1 cellular context compared by ENCODE assay signal in the genomic region with DNA sequence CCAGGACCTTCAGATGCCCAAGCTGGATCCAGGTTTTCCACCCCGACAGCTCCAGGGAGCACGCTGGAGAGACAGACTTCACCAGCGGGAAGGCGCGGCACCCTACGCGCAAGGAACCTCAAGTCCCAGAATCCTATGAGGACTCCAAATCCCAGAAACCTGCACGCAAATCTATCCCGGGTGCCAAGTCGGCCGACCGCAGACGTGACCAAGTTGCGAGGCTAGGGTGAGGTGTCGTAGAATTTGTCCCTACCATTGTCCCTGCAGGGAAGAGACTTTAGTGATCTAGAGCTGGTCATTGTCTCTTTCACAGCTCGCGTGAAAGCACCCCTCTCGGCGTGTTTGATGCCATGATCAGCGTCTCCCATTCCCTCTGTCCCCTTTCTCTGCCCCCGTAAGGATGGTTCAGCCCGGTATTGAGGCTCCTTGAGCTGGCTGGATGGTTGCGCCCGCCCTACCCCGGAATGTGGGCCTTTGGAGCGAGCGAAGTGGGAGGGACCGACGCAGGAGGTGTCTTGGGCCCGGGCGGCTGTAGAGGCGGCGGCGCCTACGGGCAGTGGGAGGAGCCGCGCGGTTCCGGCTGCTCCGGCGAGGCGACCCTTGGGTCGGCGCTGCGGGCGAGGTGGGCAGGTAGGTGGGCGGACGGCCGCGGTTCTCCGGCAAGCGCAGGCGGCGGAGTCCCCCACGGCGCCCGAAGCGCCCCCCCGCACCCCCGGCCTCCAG.
TF ChIP-seq lines count a peak whose summit lies in the region.

PRKCI (plus strand) TSS at position 501 of the 723 bp plus-strand sequence. CDS start 246 bp downstream, outside the sequence.

TF ChIP-seq in K562, 482 proteins besides CTCF, POLR2A, EP300 and RAD21 (continued from another document and continues in another):
- TF ChIP-seq, protein P1, sequence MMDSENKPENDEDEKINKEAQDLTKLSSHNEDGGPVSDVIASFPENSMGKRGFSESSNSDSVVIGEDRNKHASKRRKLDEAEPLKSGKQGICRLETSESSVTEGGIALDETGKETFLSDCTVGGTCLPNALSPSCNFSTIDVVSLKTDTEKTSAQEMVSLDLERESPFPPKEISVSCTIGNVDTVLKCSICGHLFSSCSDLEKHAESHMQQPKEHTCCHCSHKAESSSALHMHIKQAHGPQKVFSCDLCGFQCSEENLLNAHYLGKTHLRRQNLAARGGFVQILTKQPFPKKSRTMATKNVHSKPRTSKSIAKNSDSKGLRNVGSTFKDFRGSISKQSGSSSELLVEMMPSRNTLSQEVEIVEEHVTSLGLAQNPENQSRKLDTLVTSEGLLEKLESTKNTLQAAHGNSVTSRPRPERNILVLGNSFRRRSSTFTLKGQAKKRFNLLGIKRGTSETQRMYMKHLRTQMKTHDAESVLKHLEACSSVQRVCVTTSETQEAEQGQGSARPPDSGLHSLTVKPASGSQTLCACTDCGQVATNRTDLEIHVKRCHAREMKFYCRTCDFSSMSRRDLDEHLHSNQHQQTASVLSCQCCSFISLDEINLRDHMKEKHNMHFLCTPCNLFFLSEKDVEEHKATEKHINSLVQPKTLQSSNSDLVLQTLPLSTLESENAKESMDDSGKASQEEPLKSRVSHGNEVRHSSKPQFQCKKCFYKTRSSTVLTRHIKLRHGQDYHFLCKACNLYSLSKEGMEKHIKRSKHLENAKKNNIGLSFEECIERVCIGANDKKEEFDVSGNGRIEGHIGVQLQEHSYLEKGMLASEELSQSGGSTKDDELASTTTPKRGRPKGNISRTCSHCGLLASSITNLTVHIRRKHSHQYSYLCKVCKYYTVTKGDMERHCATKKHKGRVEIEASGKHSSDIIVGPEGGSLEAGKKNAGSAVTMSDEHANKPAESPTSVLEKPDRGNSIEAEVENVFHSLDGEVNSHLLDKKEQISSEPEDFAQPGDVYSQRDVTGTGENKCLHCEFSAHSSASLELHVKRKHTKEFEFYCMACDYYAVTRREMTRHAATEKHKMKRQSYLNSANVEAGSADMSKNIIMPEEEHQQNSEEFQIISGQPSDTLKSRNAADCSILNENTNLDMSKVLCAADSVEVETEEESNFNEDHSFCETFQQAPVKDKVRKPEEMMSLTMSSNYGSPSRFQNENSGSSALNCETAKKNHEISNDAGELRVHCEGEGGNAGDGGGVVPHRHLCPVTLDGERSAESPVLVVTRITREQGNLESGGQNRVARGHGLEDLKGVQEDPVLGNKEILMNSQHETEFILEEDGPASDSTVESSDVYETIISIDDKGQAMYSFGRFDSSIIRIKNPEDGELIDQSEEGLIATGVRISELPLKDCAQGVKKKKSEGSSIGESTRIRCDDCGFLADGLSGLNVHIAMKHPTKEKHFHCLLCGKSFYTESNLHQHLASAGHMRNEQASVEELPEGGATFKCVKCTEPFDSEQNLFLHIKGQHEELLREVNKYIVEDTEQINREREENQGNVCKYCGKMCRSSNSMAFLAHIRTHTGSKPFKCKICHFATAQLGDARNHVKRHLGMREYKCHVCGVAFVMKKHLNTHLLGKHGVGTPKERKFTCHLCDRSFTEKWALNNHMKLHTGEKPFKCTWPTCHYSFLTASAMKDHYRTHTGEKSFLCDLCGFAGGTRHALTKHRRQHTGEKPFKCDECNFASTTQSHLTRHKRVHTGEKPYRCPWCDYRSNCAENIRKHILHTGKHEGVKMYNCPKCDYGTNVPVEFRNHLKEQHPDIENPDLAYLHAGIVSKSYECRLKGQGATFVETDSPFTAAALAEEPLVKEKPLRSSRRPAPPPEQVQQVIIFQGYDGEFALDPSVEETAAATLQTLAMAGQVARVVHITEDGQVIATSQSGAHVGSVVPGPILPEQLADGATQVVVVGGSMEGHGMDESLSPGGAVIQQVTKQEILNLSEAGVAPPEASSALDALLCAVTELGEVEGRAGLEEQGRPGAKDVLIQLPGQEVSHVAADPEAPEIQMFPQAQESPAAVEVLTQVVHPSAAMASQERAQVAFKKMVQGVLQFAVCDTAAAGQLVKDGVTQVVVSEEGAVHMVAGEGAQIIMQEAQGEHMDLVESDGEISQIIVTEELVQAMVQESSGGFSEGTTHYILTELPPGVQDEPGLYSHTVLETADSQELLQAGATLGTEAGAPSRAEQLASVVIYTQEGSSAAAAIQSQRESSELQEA (IDR thresholded peaks at IDR 0.05; ENCODE audit: low read depth): no peak
- TF ChIP-seq, protein P2, sequence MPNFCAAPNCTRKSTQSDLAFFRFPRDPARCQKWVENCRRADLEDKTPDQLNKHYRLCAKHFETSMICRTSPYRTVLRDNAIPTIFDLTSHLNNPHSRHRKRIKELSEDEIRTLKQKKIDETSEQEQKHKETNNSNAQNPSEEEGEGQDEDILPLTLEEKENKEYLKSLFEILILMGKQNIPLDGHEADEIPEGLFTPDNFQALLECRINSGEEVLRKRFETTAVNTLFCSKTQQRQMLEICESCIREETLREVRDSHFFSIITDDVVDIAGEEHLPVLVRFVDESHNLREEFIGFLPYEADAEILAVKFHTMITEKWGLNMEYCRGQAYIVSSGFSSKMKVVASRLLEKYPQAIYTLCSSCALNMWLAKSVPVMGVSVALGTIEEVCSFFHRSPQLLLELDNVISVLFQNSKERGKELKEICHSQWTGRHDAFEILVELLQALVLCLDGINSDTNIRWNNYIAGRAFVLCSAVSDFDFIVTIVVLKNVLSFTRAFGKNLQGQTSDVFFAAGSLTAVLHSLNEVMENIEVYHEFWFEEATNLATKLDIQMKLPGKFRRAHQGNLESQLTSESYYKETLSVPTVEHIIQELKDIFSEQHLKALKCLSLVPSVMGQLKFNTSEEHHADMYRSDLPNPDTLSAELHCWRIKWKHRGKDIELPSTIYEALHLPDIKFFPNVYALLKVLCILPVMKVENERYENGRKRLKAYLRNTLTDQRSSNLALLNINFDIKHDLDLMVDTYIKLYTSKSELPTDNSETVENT (CRISPR knock-in tag; IDR thresholded peaks at IDR 0.05): peak; percentile 89
- no peak; the same call in 1 of the 2 replicates for TF ChIP-seq CHD2 (IDR thresholded peaks at IDR 0.05; ENCODE audit: low read depth, low read length)
- TF ChIP-seq THRB (CRISPR knock-in tag; conservative IDR thresholded peaks at IDR 0.05): 0 out of 2 replicates have a peak, but pooled peaks have one; percentile 59
- peak; percentile 11; the same call in 1 of the 2 replicates for TF ChIP-seq ZBTB2 (IDR thresholded peaks at IDR 0.05)
- no peak for TF ChIP-seq POLR2AphosphoS2 (IDR thresholded peaks at IDR 0.05; ENCODE audit: low read length)
- TF ChIP-seq, protein P3, sequence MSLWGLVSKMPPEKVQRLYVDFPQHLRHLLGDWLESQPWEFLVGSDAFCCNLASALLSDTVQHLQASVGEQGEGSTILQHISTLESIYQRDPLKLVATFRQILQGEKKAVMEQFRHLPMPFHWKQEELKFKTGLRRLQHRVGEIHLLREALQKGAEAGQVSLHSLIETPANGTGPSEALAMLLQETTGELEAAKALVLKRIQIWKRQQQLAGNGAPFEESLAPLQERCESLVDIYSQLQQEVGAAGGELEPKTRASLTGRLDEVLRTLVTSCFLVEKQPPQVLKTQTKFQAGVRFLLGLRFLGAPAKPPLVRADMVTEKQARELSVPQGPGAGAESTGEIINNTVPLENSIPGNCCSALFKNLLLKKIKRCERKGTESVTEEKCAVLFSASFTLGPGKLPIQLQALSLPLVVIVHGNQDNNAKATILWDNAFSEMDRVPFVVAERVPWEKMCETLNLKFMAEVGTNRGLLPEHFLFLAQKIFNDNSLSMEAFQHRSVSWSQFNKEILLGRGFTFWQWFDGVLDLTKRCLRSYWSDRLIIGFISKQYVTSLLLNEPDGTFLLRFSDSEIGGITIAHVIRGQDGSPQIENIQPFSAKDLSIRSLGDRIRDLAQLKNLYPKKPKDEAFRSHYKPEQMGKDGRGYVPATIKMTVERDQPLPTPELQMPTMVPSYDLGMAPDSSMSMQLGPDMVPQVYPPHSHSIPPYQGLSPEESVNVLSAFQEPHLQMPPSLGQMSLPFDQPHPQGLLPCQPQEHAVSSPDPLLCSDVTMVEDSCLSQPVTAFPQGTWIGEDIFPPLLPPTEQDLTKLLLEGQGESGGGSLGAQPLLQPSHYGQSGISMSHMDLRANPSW (CRISPR knock-in tag; IDR thresholded peaks at IDR 0.05): no peak
- no peak for TF ChIP-seq ZNF445 (CRISPR knock-in tag; IDR thresholded peaks at IDR 0.05; ENCODE audit: low read depth)
- TF ChIP-seq RFX7 (CRISPR knock-in tag; IDR thresholded peaks at IDR 0.05): no peak
- no peak for TF ChIP-seq ZNF124 (CRISPR knock-in tag; IDR thresholded peaks at IDR 0.05)
- TF ChIP-seq CREB1 (IDR thresholded peaks at IDR 0.05): peak; percentile 31; the same call in 1 of the 2 replicates
- TF ChIP-seq CREB1 (CRISPR knock-in tag; IDR thresholded peaks at IDR 0.05): peak; percentile 37; the same call in 1 of the 2 replicates
- no peak for TF ChIP-seq MCM5 (IDR thresholded peaks at IDR 0.05; ENCODE audit: low read depth)
- TF ChIP-seq TAF7 (tag; IDR thresholded peaks at IDR 0.05): no peak
- TF ChIP-seq FOXJ2 (tag; IDR thresholded peaks at IDR 0.05): no peak
- TF ChIP-seq CGGBP1 (CRISPR knock-in tag; IDR thresholded peaks at IDR 0.05): no peak
- no peak for TF ChIP-seq HES1 (IDR thresholded peaks at IDR 0.05; ENCODE audit: low read depth)
- TF ChIP-seq KLF10 (CRISPR knock-in tag; IDR thresholded peaks at IDR 0.05): no peak
- no peak for TF ChIP-seq MYC (IDR thresholded peaks at IDR 0.05; ENCODE audit: low read depth, low read length)
- 0 out of 2 replicates have a peak, but pooled peaks have one; percentile 38 for TF ChIP-seq MYC (CRISPR knock-in tag; IDR thresholded peaks at IDR 0.05; ENCODE audit: borderline replicate concordance, low read depth)
- TF ChIP-seq ZNF79 (CRISPR knock-in tag; IDR thresholded peaks at IDR 0.05; ENCODE audit: low read depth): no peak
- no peak for TF ChIP-seq RBM34 (IDR thresholded peaks at IDR 0.05; ENCODE audit: borderline replicate concordance, insufficient read depth, low read length)
- peak; percentile 95 for TF ChIP-seq TEAD2 (tag; IDR thresholded peaks at IDR 0.05)
- TF ChIP-seq ZNF174 (CRISPR knock-in tag; IDR thresholded peaks at IDR 0.05): no peak
- no peak for TF ChIP-seq HDGF (IDR thresholded peaks at IDR 0.05)
- TF ChIP-seq ZNF239 (CRISPR knock-in tag; IDR thresholded peaks at IDR 0.05): no peak
- no peak for TF ChIP-seq ATF1 (CRISPR knock-in tag; IDR thresholded peaks at IDR 0.05)
- peak; percentile 90 for TF ChIP-seq ATF1 (tag; IDR thresholded peaks at IDR 0.05)
- TF ChIP-seq HNRNPK (IDR thresholded peaks at IDR 0.05; ENCODE audit: low read depth, low read length, poor library complexity, severe bottlenecking): no peak
- no peak for TF ChIP-seq HDAC8 (tag; IDR thresholded peaks at IDR 0.05)
- TF ChIP-seq E2F5 (CRISPR knock-in tag; IDR thresholded peaks at IDR 0.05): no peak
- TF ChIP-seq, protein P4, sequence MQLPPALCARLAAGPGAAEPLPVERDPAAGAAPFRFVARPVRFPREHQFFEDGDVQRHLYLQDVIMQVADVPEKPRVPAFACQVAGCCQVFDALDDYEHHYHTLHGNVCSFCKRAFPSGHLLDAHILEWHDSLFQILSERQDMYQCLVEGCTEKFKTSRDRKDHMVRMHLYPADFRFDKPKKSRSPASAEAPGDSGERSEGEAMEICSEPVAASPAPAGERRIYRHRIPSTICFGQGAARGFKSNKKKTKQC (CRISPR knock-in tag; IDR thresholded peaks at IDR 0.05): 0 out of 2 replicates have a peak, but pooled peaks have one; percentile 11
- peak in 1 of 2 experiments; percentile 54; a peak in 1 of 4 replicates for TF ChIP-seq SRF (CRISPR knock-in tag; IDR thresholded peaks at IDR 0.05)
- no peak for TF ChIP-seq GTF2E2 (tag; IDR thresholded peaks at IDR 0.05)
- peak; percentile 64; the same call in 1 of the 2 replicates for TF ChIP-seq ATF3 (IDR thresholded peaks at IDR 0.05)
- no peak for TF ChIP-seq ATF3 (CRISPR knock-in tag; conservative IDR thresholded peaks at IDR 0.05)
- no peak for TF ChIP-seq CHD4 (IDR thresholded peaks at IDR 0.05; ENCODE audit: insufficient read depth, insufficient replicate concordance, low read depth, low read length, poor library complexity, severe bottlenecking)
